Comparison of ENCODE assay signal across 18 cellular contexts in the genomic region with DNA sequence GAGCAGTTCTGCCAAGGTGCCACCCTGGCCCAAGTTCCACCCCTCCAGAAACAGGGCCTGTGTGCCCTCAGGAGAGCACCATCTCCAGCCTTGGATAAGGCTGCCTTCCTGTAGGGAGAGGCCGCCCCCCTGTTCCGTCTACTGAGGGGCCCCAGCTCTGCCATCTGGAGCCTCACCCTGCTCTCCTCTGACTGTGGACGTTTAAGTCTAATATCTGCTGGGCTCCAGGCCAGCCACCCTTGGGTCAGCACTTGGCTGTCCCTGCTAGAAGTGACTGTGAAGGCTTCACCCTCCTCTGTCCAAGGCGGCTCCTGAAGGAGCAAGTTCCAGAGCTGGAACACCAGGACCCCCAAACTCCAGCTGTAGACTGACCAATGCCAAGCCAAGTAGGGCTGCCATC. TPM values are rescaled to one million over a fixed set of nuclear protein-coding genes. Genes with fewer than 3 reads are reported as not detected.
DNase-seq lines count a peak whose midpoint lies in the region; ATAC-seq and TF ChIP-seq lines count a peak whose summit lies in the region.
"Had no signal": no experiment of that assay in that cellular context is flagged by ENCODE, and none has a peak within 500 bp of the region (broad histone marks: within the 10 kb centered on the region; RNA-seq: fewer than 3 reads in every experiment).

No MANE protein-coding gene starts in this region.

- CTCF ChIA-PET in RWPE1 (lab: Yijun Ruan, JAX): interaction anchor here (0.5 to 1.1 kb wide), 2 partner anchors 27 to 77 kb away, joined by 3 to 7 read pairs; a partner anchor contains a TSS

- H3K36me3 ChIP-seq in tibial artery: no peaks in the 10 kb centered on the region

- H3K27me3 ChIP-seq in tibial artery: no peaks in the 10 kb centered on the region

- H3K9me3 Mint-ChIP-seq in activated naive CD8-positive, alpha-beta T cell treated with anti-CD3 and anti-CD28 coated beads, Interleukin-2, amount 50 U/mL, for 24 hours: peaks cover 1% of the 10 kb centered on the region
- no peaks in the 10 kb centered on the region for H3K9me3 Mint-ChIP-seq in natural killer cell
- H3K9me3 Mint-ChIP-seq: CD4-positive, alpha-beta T cell had no signal

- H3K27ac Mint-ChIP-seq in activated naive CD8-positive, alpha-beta T cell treated with anti-CD3 and anti-CD28 coated beads, Interleukin-2, amount 50 U/mL, for 24 hours: no peak overlapping the region
- no peak overlapping the region for H3K27ac Mint-ChIP-seq in natural killer cell
- H3K27ac Mint-ChIP-seq: CD4-positive, alpha-beta T cell had no signal

- DNase-seq in activated effector memory CD4-positive, alpha-beta T cell treated with anti-CD3 and anti-CD28 coated beads, Interleukin-2, amount 50 U/mL, for 16 hours: peak; percentile 48
- DNase-seq in activated effector memory CD4-positive, alpha-beta T cell treated with Interleukin-2 at 50 U/mL for 16 hours: no peak
- DNase-seq in Right ventricle myocardium superior: no peak
- DNase-seq in left lobe of liver (ENCODE audit: low spot score): peak; percentile 64
- peak; percentile 17 to 50 for DNase-seq in tibial artery
- DNase-seq in activated naive CD8-positive, alpha-beta T cell treated with anti-CD3 and anti-CD28 coated beads, Interleukin-2, amount 50 U/mL, for 24 hours: no peak
- no peak for DNase-seq in RWPE1 (ENCODE audit: low spot score)
- no peak for DNase-seq in natural killer cell
- DNase-seq: DMS79, GM23248, NCI-H1048, NCI-H146, NCI-H2081 treated with DMSO at 0.1 percent for 48 hours, NCI-H226, NCI-H526 treated with DMSO at 0.1 percent for 48 hours had no signal

- no peaks in the 10 kb centered on the region for H3K4me1 Mint-ChIP-seq in activated naive CD8-positive, alpha-beta T cell treated with anti-CD3 and anti-CD28 coated beads, Interleukin-2, amount 50 U/mL, for 24 hours
- H3K4me1 Mint-ChIP-seq in natural killer cell: peaks cover 0 to 3% of the 10 kb centered on the region in 2 donors

- intact Hi-C loops in Right ventricle myocardium superior (cut with DNase I): no loop called here
- intact Hi-C loops in tibial artery (cut with DNase I; ENCODE audit: low total_unique reads): no loop called here
- intact Hi-C loops in natural killer cell (cut with micrococcal nuclease): no loop called here

- ATAC-seq in Right ventricle myocardium superior (ENCODE audit: poor library complexity): peak; percentile 57
- ATAC-seq in left lobe of liver: peak; percentile 48
- ATAC-seq in activated naive CD8-positive, alpha-beta T cell treated with anti-CD3 and anti-CD28 coated beads, Interleukin-2, amount 50 U/mL, for 24 hours: no peak
- ATAC-seq in natural killer cell: no peak
- ATAC-seq: HCT116, K562 had no signal

- no peaks in the 10 kb centered on the region for H3K9me3 ChIP-seq in tibial artery

- TF ChIP-seq CTCF in tibial artery (IDR thresholded peaks at IDR 0.05) (no peak), RWPE1 (conservative IDR thresholded peaks at IDR 0.05; ENCODE audit: low read depth) (no peak), natural killer cell (IDR thresholded peaks at IDR 0.05) (no peak)

- H3K36me3 Mint-ChIP-seq in activated naive CD8-positive, alpha-beta T cell treated with anti-CD3 and anti-CD28 coated beads, Interleukin-2, amount 50 U/mL, for 24 hours (ENCODE audit: low read depth): no peaks in the 10 kb centered on the region
- no peaks in the 10 kb centered on the region for H3K36me3 Mint-ChIP-seq in natural killer cell

- no peak overlapping the region for H3K27ac ChIP-seq in tibial artery
- H3K27ac ChIP-seq in RWPE1: no peak overlapping the region
- H3K27ac ChIP-seq: GM23248 had no signal

- H3K4me3 ChIP-seq in tibial artery: no peak overlapping the region
- H3K4me3 ChIP-seq: GM23248, K562 had no signal

- no peak overlapping the region for H3K4me3 Mint-ChIP-seq in activated naive CD8-positive, alpha-beta T cell treated with anti-CD3 and anti-CD28 coated beads, Interleukin-2, amount 50 U/mL, for 24 hours
- H3K4me3 Mint-ChIP-seq in natural killer cell: no peak overlapping the region
- H3K4me3 Mint-ChIP-seq: CD4-positive, alpha-beta T cell had no signal

- peaks cover 0 to 12% (median 0%) of the 10 kb centered on the region in 4 donors for H3K4me1 ChIP-seq in tibial artery

- peaks cover 2% of the 10 kb centered on the region for H3K27me3 Mint-ChIP-seq in activated naive CD8-positive, alpha-beta T cell treated with anti-CD3 and anti-CD28 coated beads, Interleukin-2, amount 50 U/mL, for 24 hours
- peaks cover 0 to 2% of the 10 kb centered on the region in 2 donors for H3K27me3 Mint-ChIP-seq in natural killer cell (ENCODE audit: low read depth in 2 of 2)

- POLR2A ChIA-PET in RWPE1 (lab: Yijun Ruan, JAX; ENCODE audit: low non-redundant PET): no interaction called here

RNA-seq across cellular contexts. Expression of a gene that starts 26.3 kb away (rescaled TPM):
- 199 TPM for total RNA-seq in Right ventricle myocardium superior
- 250 TPM for total RNA-seq in left lobe of liver
- total RNA-seq in natural killer cell: 100 to 1,000 TPM in 1 of 3 donors, 10 to 100 TPM in 2; 50.8 to 222 (median 64.7) TPM

Comparison
In these comparisons a context has a peak if more than half of its experiments do, and no peak if none do; other contexts are left out.
1. DNase-seq: peak in activated effector memory CD4-positive, alpha-beta T cell treated with anti-CD3 and anti-CD28 coated beads, Interleukin-2, amount 50 U/mL, for 16 hours (single experiment), left lobe of liver (single experiment) and tibial artery (2 of 2); none in activated effector memory CD4-positive, alpha-beta T cell treated with Interleukin-2 at 50 U/mL for 16 hours (single experiment), Right ventricle myocardium superior (single experiment), activated naive CD8-positive, alpha-beta T cell treated with anti-CD3 and anti-CD28 coated beads, Interleukin-2, amount 50 U/mL, for 24 hours (single experiment), RWPE1 (single experiment) and natural killer cell (single experiment).
2. ATAC-seq: peak in Right ventricle myocardium superior (single experiment) and left lobe of liver (single experiment); none in activated naive CD8-positive, alpha-beta T cell treated with anti-CD3 and anti-CD28 coated beads, Interleukin-2, amount 50 U/mL, for 24 hours (single experiment) and natural killer cell (0 of 3).